In genomic region chr22:32532819-32533128, GRCh38 we compare ENCODE assay signal across 1 cellular context.
TF ChIP-seq lines count a peak whose summit lies in the region.

No MANE protein-coding gene starts in this region.

TF ChIP-seq in K562, 482 proteins besides CTCF, POLR2A, EP300 and RAD21:
- TF ChIP-seq MYC (IDR thresholded peaks at IDR 0.05; ENCODE audit: low read depth, low read length) (no peak), MYC (CRISPR knock-in tag; IDR thresholded peaks at IDR 0.05; ENCODE audit: borderline replicate concordance, low read depth) (peak; percentile 22; the same call in 1 of the 2 replicates), HDAC1 (IDR thresholded peaks at IDR 0.05) (no peak), NFATC3 (IDR thresholded peaks at IDR 0.05) (no peak), ZNF395 (CRISPR knock-in tag; IDR thresholded peaks at IDR 0.05) (peak; percentile 35; the same call in 1 of the 2 replicates), RBM15 (IDR thresholded peaks at IDR 0.05; ENCODE audit: insufficient read depth, low read length) (no peak), ZBTB33 (CRISPR knock-in tag; IDR thresholded peaks at IDR 0.05) (0 out of 2 replicates have a peak, but pooled peaks have one; percentile 60), FOXP4 (CRISPR knock-in tag; IDR thresholded peaks at IDR 0.05; ENCODE audit: borderline replicate concordance) (0 out of 2 replicates have a peak, but pooled peaks have one; percentile 77), MAZ (CRISPR knock-in tag; conservative IDR thresholded peaks at IDR 0.05 in 1 of 2, IDR thresholded peaks at IDR 0.05 in 1 of 2) (0 out of 4 replicates have a peak, but pooled peaks have one; percentile 77 to 89), NFIC (IDR thresholded peaks at IDR 0.05) (0 out of 2 replicates have a peak, but pooled peaks have one; percentile 24), USF1 (CRISPR knock-in tag; IDR thresholded peaks at IDR 0.05) (peak; percentile 92), JUND (IDR thresholded peaks at IDR 0.05; ENCODE audit: borderline replicate concordance, low read depth, low read length) (no peak), JUND (tag; IDR thresholded peaks at IDR 0.05; ENCODE audit: borderline replicate concordance, low read depth, low read length) (0 out of 3 replicates have a peak, but pooled peaks have one; percentile 6), YY1 (IDR thresholded peaks at IDR 0.05; ENCODE audit: borderline replicate concordance in 1 of 3, control insufficient read depth in 1 of 3, extremely low read depth in 1 of 3, insufficient read depth in 3 of 3, insufficient read length in 1 of 3, insufficient replicate concordance in 2 of 3, low read depth in 1 of 3, low read length in 2 of 3) (peak in 1 of 3 experiments; percentile 41), HES1 (IDR thresholded peaks at IDR 0.05; ENCODE audit: low read depth) (0 out of 2 replicates have a peak, but pooled peaks have one; percentile 66)
